8 cellular contexts compared by ENCODE assay signal in the genomic region with DNA sequence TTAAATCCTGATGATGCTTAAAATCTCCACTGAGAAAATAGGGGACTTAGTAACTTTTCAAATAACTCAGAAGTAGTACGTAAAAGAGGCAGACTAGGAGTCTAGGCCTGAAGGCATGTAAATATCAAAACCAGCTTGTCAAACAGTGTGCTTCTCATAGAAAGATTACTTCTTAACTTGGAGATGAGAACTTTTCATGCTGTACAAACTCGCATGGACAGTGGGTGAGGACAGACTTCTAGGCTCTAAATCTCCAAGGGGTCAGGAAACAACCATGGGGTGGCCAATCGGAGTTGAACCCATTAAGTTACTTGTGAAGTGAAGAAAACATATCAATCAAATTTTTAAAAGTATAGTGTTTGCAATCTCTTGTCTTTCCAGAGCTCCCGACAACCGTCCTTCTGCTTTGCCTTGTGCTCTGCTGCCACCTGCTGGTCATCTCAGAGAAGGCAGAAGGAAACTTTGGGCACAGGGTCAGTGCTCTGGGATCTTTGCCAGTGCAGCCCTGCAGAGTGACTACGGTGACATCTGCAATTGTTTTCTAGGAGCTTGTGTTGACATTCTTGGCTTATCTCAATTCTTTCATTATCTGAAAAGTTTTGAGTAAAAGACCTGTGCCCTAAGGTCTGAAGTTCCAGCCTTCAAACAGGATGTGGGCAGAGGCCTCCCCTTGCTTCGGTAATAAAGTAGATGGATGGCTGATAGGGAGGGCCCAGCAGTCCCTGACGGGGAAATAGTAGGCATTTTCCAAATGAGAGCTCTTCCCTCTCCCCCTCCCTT.
DNase-seq lines count a peak whose midpoint lies in the region; ATAC-seq and TF ChIP-seq lines count a peak whose summit lies in the region.

No MANE protein-coding gene starts in this region.

- ATAC-seq in GM18873 (IDR thresholded peaks at IDR 0.05; ENCODE audit: low FRiP score, unreplicated experiment) (peak; percentile 79), HG03159 (IDR thresholded peaks at IDR 0.05; ENCODE audit: unreplicated experiment) (peak; percentile 91), right lobe of liver (peak; percentile 98 to 99 (median 98))

- peaks cover 0 to 7% (median 0%) of the 10 kb centered on the region in 4 donors for H3K4me1 ChIP-seq in right lobe of liver

- TF ChIP-seq CTCF in AG09319 (IDR thresholded peaks at IDR 0.05; ENCODE audit: low read depth, low read length) (peak; percentile 95), coronary artery (IDR thresholded peaks at IDR 0.05) (peak; percentile 92), right lobe of liver (IDR thresholded peaks at IDR 0.05) (peak; percentile 98 to 99 (median 98))

- no peaks in the 10 kb centered on the region for H3K9me3 ChIP-seq in right lobe of liver

- H3K27ac ChIP-seq in coronary artery, result no peak overlapping the region
- no peak overlapping the region for H3K27ac ChIP-seq in right lobe of liver

- TF ChIP-seq POLR2A in right lobe of liver (IDR thresholded peaks at IDR 0.05), result no peak

- WGBS in right lobe of liver (ENCODE audit: insufficient coverage, low coverage, low lambda C conversion rate, missing lambda C conversion rate), result 9% methylated on average over 7 of the region's 8 CpGs

- intact Hi-C loops in right lobe of liver (cut with DNase I), result loop anchor here (5.0 to 10.0 kb wide), 2 partner anchors 253 to 470 kb away; no protein-coding TSS in a partner anchor

- peak; percentile 30 for DNase-seq in AG09319 (ENCODE audit: extremely low read depth, low read depth)
- DNase-seq in NCI-H510A (lab: John Stamatoyannopoulos, UW), result peak; percentile 17
- peak; percentile 87 for DNase-seq in activated CD4-positive, alpha-beta T cell treated with anti-CD3 and anti-CD28 coated beads for 48 hours
- peak; percentile 81 for DNase-seq in coronary artery (ENCODE audit: low spot score)
- DNase-seq in right lobe of liver, result peak; percentile 87 to 90 (median 90)
- peak; percentile 59 to 77 for DNase-seq in stimulated activated CD4-positive, alpha-beta T cell treated with anti-CD3 and anti-CD28 coated beads, Interleukin-4, amount 100 ng/mL, for 48 hours (ENCODE audit: low read depth in 2 of 2)

- H3K27me3 ChIP-seq in right lobe of liver, result no peaks in the 10 kb centered on the region

- no peak overlapping the region for H3K4me3 ChIP-seq in coronary artery
- H3K4me3 ChIP-seq in right lobe of liver, result no peak overlapping the region

- H3K36me3 ChIP-seq in right lobe of liver, result no peaks in the 10 kb centered on the region

Comparison
In these comparisons a context has a peak if more than half of its experiments do, and no peak if none do; other contexts are left out.
1. DNase-seq: peak in every context shown above with its lines; median percentile 90 in right lobe of liver; 87 in activated CD4-positive, alpha-beta T cell treated with anti-CD3 and anti-CD28 coated beads for 48 hours; 81 in coronary artery; 68 in stimulated activated CD4-positive, alpha-beta T cell treated with anti-CD3 and anti-CD28 coated beads, Interleukin-4, amount 100 ng/mL, for 48 hours; 30 in AG09319; 17 in NCI-H510A.